In the genomic region with DNA sequence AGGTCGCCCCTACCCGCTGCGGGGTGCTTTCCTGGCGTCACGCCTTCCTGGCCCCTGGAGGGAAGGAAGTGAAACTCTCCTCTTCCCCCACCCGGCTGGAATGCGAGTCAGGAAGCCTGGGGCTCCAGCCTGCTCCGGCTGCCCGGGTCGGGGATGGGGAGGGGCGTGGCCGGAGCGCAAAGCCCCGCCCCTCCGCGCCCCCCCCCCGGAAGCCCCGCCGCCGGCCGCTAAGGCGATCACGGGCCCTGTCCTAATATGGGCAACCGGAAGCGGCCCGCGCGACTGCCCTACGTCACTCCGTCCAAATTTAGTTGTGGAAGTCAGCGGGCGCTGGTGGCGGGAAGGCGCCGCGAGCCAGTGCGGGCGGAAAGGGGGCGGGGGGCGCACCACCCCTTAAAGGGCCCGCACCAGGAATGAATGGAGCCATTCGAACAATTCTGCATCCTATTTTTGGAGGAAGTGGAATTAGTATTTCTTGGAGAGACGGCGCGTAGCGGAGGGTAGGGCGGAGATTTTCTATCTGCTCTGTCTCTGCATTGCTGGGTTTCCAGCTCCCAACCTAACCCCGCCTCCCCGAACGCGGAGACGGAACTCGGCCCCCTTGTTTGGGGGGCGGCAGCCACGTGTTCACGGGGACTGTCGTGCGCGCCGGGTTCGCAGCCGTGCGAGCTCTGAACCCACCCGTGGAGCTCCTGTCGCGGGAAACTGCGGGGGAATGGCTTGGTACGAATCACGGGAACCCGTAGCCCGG, we compare ENCODE assay signal across 1 cellular context.
TF ChIP-seq lines count a peak whose summit lies in the region.

No MANE protein-coding gene starts in this region.

TF ChIP-seq in HEK293, 187 proteins besides CTCF, POLR2A, EP300 and RAD21 (continued from another document):
- TF ChIP-seq, protein P1, sequence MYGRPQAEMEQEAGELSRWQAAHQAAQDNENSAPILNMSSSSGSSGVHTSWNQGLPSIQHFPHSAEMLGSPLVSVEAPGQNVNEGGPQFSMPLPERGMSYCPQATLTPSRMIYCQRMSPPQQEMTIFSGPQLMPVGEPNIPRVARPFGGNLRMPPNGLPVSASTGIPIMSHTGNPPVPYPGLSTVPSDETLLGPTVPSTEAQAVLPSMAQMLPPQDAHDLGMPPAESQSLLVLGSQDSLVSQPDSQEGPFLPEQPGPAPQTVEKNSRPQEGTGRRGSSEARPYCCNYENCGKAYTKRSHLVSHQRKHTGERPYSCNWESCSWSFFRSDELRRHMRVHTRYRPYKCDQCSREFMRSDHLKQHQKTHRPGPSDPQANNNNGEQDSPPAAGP (tag by site-specific recombination; IDR thresholded peaks at IDR 0.05): peak; percentile 47
- TF ChIP-seq ZNF670 (tag by site-specific recombination; IDR thresholded peaks at IDR 0.05; ENCODE audit: low read depth) (no peak), MYNN (tag by site-specific recombination; IDR thresholded peaks at IDR 0.05; ENCODE audit: borderline replicate concordance) (no peak), ZNF785 (tag by site-specific recombination; IDR thresholded peaks at IDR 0.05) (0 out of 2 replicates have a peak, but pooled peaks have one; percentile 65), ZNF585B (tag by site-specific recombination; IDR thresholded peaks at IDR 0.05) (no peak), ZNF629 (tag by site-specific recombination; IDR thresholded peaks at IDR 0.05) (peak; percentile 98; the same call in 1 of the 2 replicates), ZBTB44 (tag by site-specific recombination; IDR thresholded peaks at IDR 0.05) (peak; percentile 26; the same call in 1 of the 2 replicates), GLIS2 (tag by site-specific recombination; IDR thresholded peaks at IDR 0.05) (peak; percentile 0; the same call in 1 of the 2 replicates), ZNF561 (tag by site-specific recombination; IDR thresholded peaks at IDR 0.05; ENCODE audit: borderline replicate concordance) (no peak; the same call in 1 of the 2 replicates), ZSCAN30 (tag by site-specific recombination; IDR thresholded peaks at IDR 0.05) (peak; percentile 60; the same call in 1 of the 2 replicates), BCL6B (tag by site-specific recombination; IDR thresholded peaks at IDR 0.05) (peak; percentile 92), ATF2 (tag by site-specific recombination; IDR thresholded peaks at IDR 0.05; ENCODE audit: low read depth) (0 out of 2 replicates have a peak, but pooled peaks have one; percentile 1), PRDM1 (tag by site-specific recombination; IDR thresholded peaks at IDR 0.05) (peak; percentile 49), ZSCAN5A (tag by site-specific recombination; IDR thresholded peaks at IDR 0.05) (0 out of 2 replicates have a peak, but pooled peaks have one; percentile 27), ZBTB21 (tag by site-specific recombination; IDR thresholded peaks at IDR 0.05) (peak; percentile 88; the same call in 1 of the 2 replicates), SP3 (tag by site-specific recombination; IDR thresholded peaks at IDR 0.05) (peak; percentile 92)
